1 cellular context compared by ENCODE assay signal in genomic region chr5:52799358-52799982, GRCh38.
A peak's percentile ranks its signal among the peaks of the same experiment; 100 is the strongest.
TF ChIP-seq lines count a peak whose summit lies in the region.

No MANE protein-coding gene starts in this region.

TF ChIP-seq in GM12878, 131 proteins besides CTCF, POLR2A, EP300 and RAD21 (continued from another document):
- 0 out of 2 replicates have a peak, but pooled peaks have one; percentile 24 for TF ChIP-seq ZBTB40 (IDR thresholded peaks at IDR 0.05; ENCODE audit: borderline replicate concordance)
- 0 out of 2 replicates have a peak, but pooled peaks have one; percentile 21 for TF ChIP-seq CHD2 (IDR thresholded peaks at IDR 0.05; ENCODE audit: borderline replicate concordance, low read depth, low read length)
- TF ChIP-seq SMC3 (IDR thresholded peaks at IDR 0.05; ENCODE audit: borderline replicate concordance, low read length): 0 out of 2 replicates have a peak, but pooled peaks have one; percentile 14
- peak; percentile 79 for TF ChIP-seq BHLHE40 (IDR thresholded peaks at IDR 0.05; ENCODE audit: borderline replicate concordance in 1 of 2, low read depth in 2 of 2, low read length in 1 of 2)
- TF ChIP-seq SIX5 (IDR thresholded peaks at IDR 0.05; ENCODE audit: low read depth, low read length, severe bottlenecking): no peak
- TF ChIP-seq MXI1 (IDR thresholded peaks at IDR 0.05; ENCODE audit: low read depth, low read length): peak; percentile 49; the same call in 1 of the 2 replicates
- peak; percentile 48 for TF ChIP-seq SKIL (IDR thresholded peaks at IDR 0.05; ENCODE audit: low read depth, poor library complexity, severe bottlenecking)
- 0 out of 2 replicates have a peak, but pooled peaks have one; percentile 48 for TF ChIP-seq SMARCA5 (IDR thresholded peaks at IDR 0.05)
- 0 out of 2 replicates have a peak, but pooled peaks have one; percentile 32 for TF ChIP-seq TCF12 (IDR thresholded peaks at IDR 0.05; ENCODE audit: low read depth, low read length)
- TF ChIP-seq NKRF (conservative IDR thresholded peaks at IDR 0.05): peak; percentile 62; the same call in 1 of the 2 replicates
TF ChIP-seq in GM12878: peak in this region for 11.
